ENCODE assay signal across 10 cellular contexts in the genomic region with DNA sequence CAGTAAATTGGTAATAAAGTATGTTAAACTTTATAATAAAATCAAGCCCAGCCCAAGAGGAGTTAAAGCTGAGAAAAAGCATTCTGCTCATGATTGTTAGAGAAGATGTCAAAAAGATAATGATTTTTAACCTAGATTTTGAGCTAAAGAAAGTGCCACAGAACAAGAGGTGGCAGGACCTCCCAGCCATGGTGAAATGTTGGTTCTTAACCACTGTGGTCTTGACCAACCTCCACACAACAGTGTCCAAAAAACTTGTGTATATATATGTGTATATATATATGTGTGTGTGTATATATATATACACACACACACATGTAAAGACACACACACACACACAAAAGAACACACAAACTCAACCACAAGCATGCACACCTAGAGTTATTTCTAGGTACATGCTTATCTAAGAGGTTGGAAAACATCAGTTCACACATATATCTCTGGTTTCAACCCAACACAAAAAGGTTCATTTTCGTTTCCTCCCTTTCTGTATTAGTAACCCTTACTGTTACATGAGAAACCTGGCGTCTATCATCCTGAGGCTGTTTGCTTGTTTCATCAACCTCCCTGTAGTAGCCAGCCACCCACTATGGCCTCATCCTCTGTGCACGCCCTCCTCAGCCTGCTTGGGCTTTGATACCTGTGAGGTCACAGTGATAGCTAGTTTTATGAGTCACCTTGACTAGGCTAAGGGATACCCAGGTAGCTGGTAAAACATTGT.
A peak's percentile ranks its signal among the peaks of the same experiment; 100 is the strongest.
DNase-seq lines count a peak whose midpoint lies in the region; ATAC-seq and TF ChIP-seq lines count a peak whose summit lies in the region.
"Had no signal": no experiment of that assay in that cellular context is flagged by ENCODE, and none has a peak within 500 bp of the region (broad histone marks: within the 10 kb centered on the region; RNA-seq: fewer than 3 reads in every experiment).

No MANE protein-coding gene starts in this region.

- intact Hi-C loops in dorsolateral prefrontal cortex (cut with DNase I) (no loop called here), stomach (cut with DNase I; ENCODE audit: low total_unique reads) (no loop called here)

- TF ChIP-seq EP300 in stomach (IDR thresholded peaks at IDR 0.05), result no peak

- TF ChIP-seq POLR2A in GM18505 (IDR thresholded peaks at IDR 0.05; ENCODE audit: borderline replicate concordance, extremely low read depth, insufficient read depth, insufficient read length) (no peak), stomach (IDR thresholded peaks at IDR 0.05) (no peak)

- H3K27me3 ChIP-seq in dorsolateral prefrontal cortex (no peaks in the 10 kb centered on the region), stomach (no peaks in the 10 kb centered on the region)

- TF ChIP-seq CTCF in epithelial cell of esophagus (IDR thresholded peaks at IDR 0.05; ENCODE audit: insufficient read depth, low read depth, low read length, missing control alignments), result no peak
- no peak for TF ChIP-seq CTCF in dorsolateral prefrontal cortex (IDR thresholded peaks at IDR 0.05 in 54 of 56, conservative IDR thresholded peaks at IDR 0.05 in 2 of 56; ENCODE audit: low read depth in 1 of 56, partially characterized antibody in 56 of 56)
- no peak for TF ChIP-seq CTCF in stomach (IDR thresholded peaks at IDR 0.05)

- no peaks in the 10 kb centered on the region for H3K36me3 ChIP-seq in stomach

- H3K27ac ChIP-seq in dorsolateral prefrontal cortex (no peak overlapping the region), stomach (no peak overlapping the region)

- no peaks in the 10 kb centered on the region for H3K9me3 ChIP-seq in stomach

- peak; percentile 46 for DNase-seq in epithelial cell of esophagus (ENCODE audit: low read depth)
- no peak for DNase-seq in dorsolateral prefrontal cortex
- no peak for DNase-seq in stomach
- no peak for DNase-seq in cerebellar nuclear complex (lab: John Stamatoyannopoulos, UW)
- no peak for DNase-seq in DMS 273 treated with DMSO at 0.1 percent for 48 hours (lab: John Stamatoyannopoulos, UW)
- DNase-seq: DMS79 treated with DMSO at 0.1 percent for 48 hours, T1000 had no signal

- WGBS in stomach, 5 donors, result 74 to 81% (median 81%) methylated on average over 3 of the region's 3 CpGs

- ATAC-seq in GM18505 (IDR thresholded peaks at IDR 0.05; ENCODE audit: unreplicated experiment), result peak; percentile 94
- ATAC-seq in GM21381 (IDR thresholded peaks at IDR 0.05; ENCODE audit: unreplicated experiment), result peak; percentile 97
- peak; percentile 96 for ATAC-seq in HG03342 (IDR thresholded peaks at IDR 0.05; ENCODE audit: unreplicated experiment)

- no peak overlapping the region for H3K4me3 ChIP-seq in epithelial cell of esophagus (ENCODE audit: low read length)
- no peak overlapping the region for H3K4me3 ChIP-seq in dorsolateral prefrontal cortex
- H3K4me3 ChIP-seq in stomach, result no peak overlapping the region

- no peaks in the 10 kb centered on the region for H3K4me1 ChIP-seq in stomach
